8 cellular contexts compared by ENCODE assay signal in the genomic region with DNA sequence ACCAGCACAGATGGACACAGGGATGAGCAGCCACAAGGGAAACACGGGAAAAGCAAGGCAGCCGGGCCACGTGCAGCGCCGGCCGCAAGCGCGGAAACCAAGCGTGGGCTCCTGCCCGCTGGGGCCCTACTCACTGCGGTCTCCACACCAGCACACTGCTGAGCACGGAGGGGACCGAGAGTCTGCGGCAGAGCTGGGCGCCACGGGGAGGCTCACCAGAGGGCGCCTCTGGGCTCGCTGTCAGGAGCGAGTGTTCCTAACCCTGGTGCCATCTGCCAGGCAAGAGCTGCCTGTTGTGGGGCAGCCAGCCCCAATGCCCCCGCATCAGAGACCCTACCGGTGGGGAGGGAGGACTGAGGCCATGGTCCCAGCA. TPM values are rescaled to one million over a fixed set of nuclear protein-coding genes. Genes with fewer than 3 reads are reported as not detected.
A peak's percentile ranks its signal among the peaks of the same experiment; 100 is the strongest.
DNase-seq lines count a peak whose midpoint lies in the region; ATAC-seq, FAIRE-seq and TF ChIP-seq lines count a peak whose summit lies in the region.

No MANE protein-coding gene starts in this region.

- peak; percentile 24 for ATAC-seq in HG02943 (IDR thresholded peaks at IDR 0.05; ENCODE audit: low read depth, unreplicated experiment)

- H3K36me3 ChIP-seq in small intestine (ENCODE audit: control insufficient read depth in 2 of 2, insufficient read depth in 2 of 2, low read length in 2 of 2) = peaks cover 0 to 3% of the 10 kb centered on the region in 2 donors

- in situ Hi-C loops in GM13977 (cut with MboI; ENCODE audit: low pct_unique_long_range_greater_than_20kb, low sequenced_read_pairs, unreplicated experiment) = no loop called here

- no peaks in the 10 kb centered on the region for H3K27me3 ChIP-seq in small intestine (ENCODE audit: control insufficient read depth in 2 of 2, insufficient read depth in 2 of 2, low read length in 2 of 2)

- peak overlapping the region; percentile 65 to 82 for H3K27ac ChIP-seq in small intestine (ENCODE audit: low read depth in 1 of 2, low read length in 1 of 2)

- peak; percentile 83 for TF ChIP-seq CTCF in GM13977 (IDR thresholded peaks at IDR 0.05; ENCODE audit: extremely low read depth, insufficient read depth, missing control alignments)

- 6 to 24% (median 15%) methylated on average over 21 of the region's 21 CpGs for WGBS in small intestine, 3 donors

- H3K4me1 ChIP-seq in small intestine (ENCODE audit: control insufficient read depth in 2 of 2, insufficient read depth in 1 of 2, low read depth in 1 of 2, low read length in 1 of 2) = peaks cover 4 to 10% of the 10 kb centered on the region in 2 donors

- peak; percentile 73 for DNase-seq in GM13977 (ENCODE audit: low spot score)
- peak; percentile 59 for DNase-seq in T follicular helper cell (ENCODE audit: low read depth)
- DNase-seq in activated naive CD8-positive, alpha-beta T cell treated with anti-CD3 and anti-CD28 coated beads, Interleukin-2, amount 50 U/mL, for 16 hours (ENCODE audit: low read depth, low spot score) = peak; percentile 43
- peak; percentile 33 to 64 for DNase-seq in hippocampal formation (lab: John Stamatoyannopoulos, UW)
- peak; percentile 71 for DNase-seq in small intestine
- no peak for DNase-seq in hepatic stellate cell (ENCODE audit: low spot score)
- DNase-seq in NCI-H1436 treated with DMSO at 0.1 percent for 48 hours (lab: John Stamatoyannopoulos, UW) = no peak

- H3K9me3 ChIP-seq in small intestine (ENCODE audit: control insufficient read depth, low read depth) = no peaks in the 10 kb centered on the region

- peak overlapping the region in 1 of 2 donors; percentile 38 for H3K4me3 ChIP-seq in small intestine (ENCODE audit: low read depth in 1 of 2, low read length in 2 of 2)

- FAIRE-seq in small intestine (lab: Jason Lieb, UNC) = no peak

RNA-seq across cellular contexts. Expression of gene MPND, which starts 26.5 kb away (rescaled TPM):
- 10 to 100 TPM; 27.0 to 45.1 (median 43.8) TPM for polyA plus RNA-seq in small intestine

RNA-seq across cellular contexts. Expression of gene SH3GL1, which starts 30.5 kb away (rescaled TPM):
- 100 to 1,000 TPM in 2 of 3 donors, 10 to 100 TPM in 1; 64.9 to 108 (median 101) TPM for polyA plus RNA-seq in small intestine

RNA-seq across cellular contexts. Expression of gene STAP2, which starts 31.2 kb away (rescaled TPM):
- polyA plus RNA-seq in small intestine = 100 to 1,000 TPM in 2 of 3 donors, 10 to 100 TPM in 1; 85.8 to 261 (median 194) TPM

RNA-seq across cellular contexts. Expression of gene CHAF1A, which starts 32.6 kb away (rescaled TPM):
- 10 to 100 TPM in 1 of 3 donors, 1 to 10 TPM in 2; 4.0 to 13.5 (median 5.9) TPM for polyA plus RNA-seq in small intestine

Comparison
In these comparisons a context has a peak if more than half of its experiments do, and no peak if none do; other contexts are left out.
1. DNase-seq: peak in GM13977 (single experiment), T follicular helper cell (single experiment), activated naive CD8-positive, alpha-beta T cell treated with anti-CD3 and anti-CD28 coated beads, Interleukin-2, amount 50 U/mL, for 16 hours (single experiment), hippocampal formation (2 of 2) and small intestine (single experiment); none in hepatic stellate cell (single experiment) and NCI-H1436 treated with DMSO at 0.1 percent for 48 hours (single experiment).